Comparison of ENCODE assay signal across 1 cellular context in genomic region chr14:104897286-104898194, GRCh38.
TF ChIP-seq lines count a peak whose summit lies in the region.

No MANE protein-coding gene starts in this region.

TF ChIP-seq in IMR-90, 13 proteins besides CTCF, POLR2A, EP300 and RAD21:
- TF ChIP-seq USF2 (IDR thresholded peaks at IDR 0.05; ENCODE audit: low read depth, low read length) (no peak), RFX5 (IDR thresholded peaks at IDR 0.05; ENCODE audit: low read depth, low read length) (no peak), MXI1 (IDR thresholded peaks at IDR 0.05; ENCODE audit: borderline replicate concordance, low read depth, low read length) (no peak), CHD1 (IDR thresholded peaks at IDR 0.05; ENCODE audit: low read depth, low read length) (no peak), RCOR1 (IDR thresholded peaks at IDR 0.05; ENCODE audit: insufficient replicate concordance, low read length) (no peak), FOS (IDR thresholded peaks at IDR 0.05; ENCODE audit: low read depth, low read length) (no peak), MAFK (IDR thresholded peaks at IDR 0.05; ENCODE audit: low read depth, low read length) (no peak), ELK1 (IDR thresholded peaks at IDR 0.05; ENCODE audit: borderline replicate concordance, low read depth, low read length) (no peak), MAZ (IDR thresholded peaks at IDR 0.05; ENCODE audit: borderline replicate concordance, low read depth, low read length) (no peak), CEBPB (IDR thresholded peaks at IDR 0.05; ENCODE audit: low read depth, low read length) (no peak), NFE2L2 (IDR thresholded peaks at IDR 0.05; ENCODE audit: low read depth, low read length) (no peak), SMC3 (IDR thresholded peaks at IDR 0.05; ENCODE audit: low read depth, low read length) (no peak), BHLHE40 (IDR thresholded peaks at IDR 0.05; ENCODE audit: low read depth, low read length) (no peak)
